In genomic region chr7:102294589-102294988, GRCh38 we compare ENCODE assay signal across 23 cellular contexts. TPM values are rescaled to one million over a fixed set of nuclear protein-coding genes. Genes with fewer than 3 reads are reported as not detected.
DNase-seq lines count a peak whose midpoint lies in the region; ATAC-seq, FAIRE-seq and TF ChIP-seq lines count a peak whose summit lies in the region.
"Had no signal": no experiment of that assay in that cellular context is flagged by ENCODE, and none has a peak within 500 bp of the region (broad histone marks: within the 10 kb centered on the region; RNA-seq: fewer than 3 reads in every experiment).

No MANE protein-coding gene starts in this region.

- 30% methylated on average over 2 of the region's 3 CpGs for WGBS in HepG2 (ENCODE audit: low lambda C conversion rate)
- WGBS in right lobe of liver (ENCODE audit: insufficient coverage, low coverage, low lambda C conversion rate, missing lambda C conversion rate), result no CpG with 5 or more reads among the region's 3 CpGs
- no CpG with 5 or more reads among the region's 3 CpGs for WGBS in neuronal stem cell (ENCODE audit: extremely low coverage in 2 of 2, insufficient read length in 2 of 2, insufficient replicate concordance in 1 of 2), 2 donors
- 85 to 100% methylated on average over 3 of the region's 3 CpGs for WGBS in thyroid gland, 2 donors

- H3K23ac ChIP-seq in neuronal stem cell (ENCODE audit: low read depth, low read length, poor library complexity), result peak overlapping the region; percentile 46

- H4K91ac ChIP-seq in neuronal stem cell (ENCODE audit: low read depth, low read length, poor library complexity), result no peak overlapping the region

- no peak for DNase-seq in HepG2 (ENCODE audit: low spot score)
- DNase-seq in right lobe of liver, result no peak
- no peak for DNase-seq in neuronal stem cell (ENCODE audit: low spot score)
- no peak for DNase-seq in thyroid gland
- no peak for DNase-seq in NAMALWA (ENCODE audit: low spot score)
- DNase-seq: BE2C; Calu3; CD8-positive, alpha-beta T cell; DMS53; NCI-H1092; NCI-H146; NCI-H2029 treated with DMSO at 0.1 percent for 48 hours; NCI-H2171 treated with DMSO at 0.1 percent for 48 hours; NCI-H446 treated with DMSO at 0.1 percent for 48 hours; NK-92 treated with Interleukin-12 subunit alpha and Interleukin-12 subunit beta, amount 100 ng/mL, for 24 hours; OCI-M1; RPMI8226; SIG-M5 had no signal

- ATAC-seq in HepG2 (peak; percentile 23), right lobe of liver (no peak), HG02571 (IDR thresholded peaks at IDR 0.05; ENCODE audit: unreplicated experiment) (no peak)
- ATAC-seq in activated CD4-positive, CD25-positive, alpha-beta regulatory T cell treated with anti-CD3 and anti-CD28 coated beads, Interleukin-2, amount 50 U/mL, for 24 hours, result no peak
- ATAC-seq: CD8-positive, alpha-beta T cell; SK-N-SH treated with all-trans-retinoic acid at 6 μM for 48 hours had no signal

- TF ChIP-seq CTCF in HepG2 (CRISPR knock-in tag; IDR thresholded peaks at IDR 0.05) (no peak), right lobe of liver (IDR thresholded peaks at IDR 0.05) (no peak), SU-DHL-6 (IDR thresholded peaks at IDR 0.05; ENCODE audit: insufficient read depth, low read length, poor library complexity, severe bottlenecking) (no peak), thyroid gland (IDR thresholded peaks at IDR 0.05) (no peak)

- H3F3A ChIP-seq in SU-DHL-6 (ENCODE audit: insufficient read depth), result peaks cover 78% of the 10 kb centered on the region

- no peak overlapping the region for H2BK12ac ChIP-seq in neuronal stem cell (ENCODE audit: low read length)

- no peaks in the 10 kb centered on the region for H3K79me2 ChIP-seq in HepG2 (ENCODE audit: insufficient read depth, low read length)
- H3K79me2 ChIP-seq in SU-DHL-6 (ENCODE audit: insufficient read depth, low read length), result peaks cover 90% of the 10 kb centered on the region

- peaks cover 6% of the 10 kb centered on the region for H3K79me1 ChIP-seq in neuronal stem cell (ENCODE audit: low read depth, low read length)

- no peak for TF ChIP-seq EP300 in HepG2 (IDR thresholded peaks at IDR 0.05; ENCODE audit: low read depth in 2 of 2, low read length in 2 of 2)
- TF ChIP-seq EP300 in HepG2 (CRISPR knock-in tag; IDR thresholded peaks at IDR 0.05; ENCODE audit: borderline replicate concordance), result no peak

- TF ChIP-seq RAD21 in HepG2 (CRISPR knock-in tag; IDR thresholded peaks at IDR 0.05), result no peak

- H3K4me1 ChIP-seq in HepG2 (ENCODE audit: insufficient read depth, low read length) (peaks cover 12% of the 10 kb centered on the region), right lobe of liver (no peaks in the 10 kb centered on the region), neuronal stem cell (ENCODE audit: control insufficient read depth in 2 of 2, insufficient read depth in 1 of 2, low read depth in 1 of 2, low read length in 2 of 2) (peaks cover 6 to 14% of the 10 kb centered on the region in 2 donors), thyroid gland (no peaks in the 10 kb centered on the region)
- H3K4me1 ChIP-seq: BE2C had no signal

- H3K14ac ChIP-seq in neuronal stem cell (ENCODE audit: low read length), result no peak overlapping the region

- no peak overlapping the region for H2BK15ac ChIP-seq in neuronal stem cell (ENCODE audit: low read length)

- H2BK5ac ChIP-seq in neuronal stem cell (ENCODE audit: low read length), result peak overlapping the region; percentile 28

- no peak overlapping the region for H2BK120ac ChIP-seq in neuronal stem cell (ENCODE audit: low read depth, low read length)

- POLR2A ChIA-PET in HepG2 (lab: Yijun Ruan, JAX), result no interaction called here

- no peak for FAIRE-seq in HepG2 (lab: Jason Lieb, UNC)

- H4K20me1 ChIP-seq in HepG2 (ENCODE audit: insufficient read depth, low read length) (peaks cover 5% of the 10 kb centered on the region; the same call in 1 of the 2 replicates), SU-DHL-6 (ENCODE audit: low read depth, low read length) (peaks cover 9% of the 10 kb centered on the region; the same call in 1 of the 2 replicates)

- no peak overlapping the region for H4K8ac ChIP-seq in neuronal stem cell (ENCODE audit: low read depth, low read length)

- CTCF ChIA-PET in HepG2 (lab: Yijun Ruan, JAX; ENCODE audit: low intra/inter-chr PET ratio, low total read pairs), result no interaction called here

- no peak overlapping the region for H2AK5ac ChIP-seq in neuronal stem cell (ENCODE audit: low read depth, low read length)

- no peak overlapping the region for H3K4ac ChIP-seq in neuronal stem cell (ENCODE audit: low read length)

- H2AFZ ChIP-seq in HepG2 (ENCODE audit: low read length) (no peak overlapping the region), SU-DHL-6 (ENCODE audit: low read depth, low read length, severe bottlenecking) (no peak overlapping the region), neuronal stem cell (ENCODE audit: low read length) (no peak overlapping the region)

- in situ Hi-C loops in HepG2 (cut with HindIII; ENCODE audit: extremely low pct_ligation_motif_present, low pct_unique_long_range_greater_than_20kb), result no loop called here

- no peak overlapping the region for H3K4me3 ChIP-seq in HepG2 (replicated peaks in 1 of 3; ENCODE audit: insufficient read depth in 1 of 3, low read depth in 2 of 3, low read length in 3 of 3)
- H3K4me3 ChIP-seq in right lobe of liver, result no peak overlapping the region
- H3K4me3 ChIP-seq in SU-DHL-6 (ENCODE audit: insufficient read depth, low read length, poor library complexity, severe bottlenecking), result no peak overlapping the region
- no peak overlapping the region for H3K4me3 ChIP-seq in neuronal stem cell (ENCODE audit: low read length in 2 of 2)
- H3K4me3 ChIP-seq in thyroid gland (replicated peaks in 1 of 3), result no peak overlapping the region

- no peaks in the 10 kb centered on the region for H3K9me2 ChIP-seq in SU-DHL-6 (replicated peaks; ENCODE audit: insufficient read depth, low read length)

- no peak overlapping the region for H3K4me2 ChIP-seq in HepG2 (ENCODE audit: low read depth, low read length)
- H3K4me2 ChIP-seq in SU-DHL-6 (ENCODE audit: low read depth, low read length, poor library complexity, severe bottlenecking), result peak overlapping the region; percentile 88
- no peak overlapping the region for H3K4me2 ChIP-seq in neuronal stem cell (ENCODE audit: insufficient read depth, low read length, poor library complexity, severe bottlenecking)

- H3K27me3 ChIP-seq in HepG2 (ENCODE audit: control insufficient read depth in 1 of 2, insufficient read depth in 2 of 2, low read length in 2 of 2) (peaks cover 0 to 9% of the 10 kb centered on the region in 2 experiments; a peak in 1 of 5 replicates), right lobe of liver (no peaks in the 10 kb centered on the region), SU-DHL-6 (ENCODE audit: low read length) (no peaks in the 10 kb centered on the region), neuronal stem cell (ENCODE audit: control insufficient read depth in 3 of 3, insufficient read depth in 3 of 3, low read depth in 1 of 3, low read length in 3 of 3) (no peaks in the 10 kb centered on the region), thyroid gland (no peaks in the 10 kb centered on the region)
- H3K27me3 ChIP-seq: BE2C had no signal

- TF ChIP-seq POLR2A in HepG2 (IDR thresholded peaks at IDR 0.05; ENCODE audit: insufficient read depth in 1 of 2, low read depth in 2 of 2, low read length in 2 of 2) (no peak), right lobe of liver (IDR thresholded peaks at IDR 0.05) (no peak), thyroid gland (IDR thresholded peaks at IDR 0.05) (no peak)

- intact Hi-C loops in HepG2 (cut with micrococcal nuclease; ENCODE audit: unreplicated experiment) (no loop called here), right lobe of liver (cut with DNase I) (no loop called here), thyroid gland (cut with DNase I) (no loop called here)

- H3K9ac ChIP-seq in HepG2 (ENCODE audit: insufficient read depth, low read depth, low read length) (no peak overlapping the region), SU-DHL-6 (ENCODE audit: low read length) (peak overlapping the region; percentile 80), neuronal stem cell (ENCODE audit: low read depth, low read length, poor library complexity) (no peak overlapping the region)

- no peaks in the 10 kb centered on the region for H3K9me3 ChIP-seq in HepG2 (ENCODE audit: low read length)
- no peaks in the 10 kb centered on the region for H3K9me3 ChIP-seq in right lobe of liver
- no peaks in the 10 kb centered on the region for H3K9me3 ChIP-seq in SU-DHL-6 (ENCODE audit: insufficient read depth, low read length)
- no peaks in the 10 kb centered on the region for H3K9me3 ChIP-seq in neuronal stem cell (replicated peaks in 1 of 2; ENCODE audit: control insufficient read depth in 2 of 2, insufficient read depth in 1 of 2, low read depth in 1 of 2, low read length in 2 of 2)
- no peaks in the 10 kb centered on the region for H3K9me3 ChIP-seq in thyroid gland
- H3K9me3 ChIP-seq: BE2C had no signal

- BruUV-seq in HepG2 (replicated peaks; lab: Mats Ljungman, UMichigan), result no TSS peak

- no peak overlapping the region for H3K27ac ChIP-seq in HepG2 (ENCODE audit: extremely low read length, insufficient read depth, low read length)
- H3K27ac ChIP-seq in right lobe of liver, result no peak overlapping the region
- peak overlapping the region; percentile 93 for H3K27ac ChIP-seq in SU-DHL-6 (ENCODE audit: low read depth, low read length)
- H3K27ac ChIP-seq in neuronal stem cell (replicated peaks; ENCODE audit: low read length), result no peak overlapping the region
- no peak overlapping the region for H3K27ac ChIP-seq in thyroid gland
- H3K27ac ChIP-seq: 22Rv1 had no signal

- H3K36me3 ChIP-seq in HepG2 (replicated peaks in 1 of 2; ENCODE audit: control insufficient read depth in 1 of 2, insufficient read depth in 2 of 2, low read length in 2 of 2) (no peaks in the 10 kb centered on the region), right lobe of liver (no peaks in the 10 kb centered on the region), SU-DHL-6 (ENCODE audit: low read length) (no peaks in the 10 kb centered on the region), neuronal stem cell (replicated peaks in 1 of 2; ENCODE audit: control insufficient read depth in 2 of 2, insufficient read depth in 2 of 2, low read length in 2 of 2) (no peaks in the 10 kb centered on the region), thyroid gland (no peaks in the 10 kb centered on the region)
- H3K36me3 ChIP-seq: BE2C had no signal

- H3K18ac ChIP-seq in neuronal stem cell (ENCODE audit: low read length), result no peak overlapping the region

RNA-seq across cellular contexts. Expression of gene SH2B2, which starts 7.9 kb away (rescaled TPM):
- total RNA-seq in HepG2 (2016; rRNA removed; fragmentation: Illumina TruSeq; extraction: Trizol) (0.14 and 0.46 TPM in 2 replicates), right lobe of liver (1 to 10 TPM; 1.7 to 3.1 (median 2.6) TPM), thyroid gland (10 to 100 TPM in 3 of 4 donors, 1 to 10 TPM in 1; 7.7 to 19.3 (median 14.6) TPM)
- 0.26 and 0.51 TPM in 2 replicates for total RNA-seq in HepG2 (2016; cell fraction: cytosol; rRNA removed; fragmentation: Illumina TruSeq; extraction: Trizol; ENCODE audit: low read depth)
- total RNA-seq in HepG2 (2016; cell fraction: insoluble cytoplasmic fraction; rRNA removed; fragmentation: Illumina TruSeq; extraction: Trizol), result 0.45 and 0.63 TPM in 2 replicates
- total RNA-seq in HepG2 (2016; cell fraction: membrane; rRNA removed; fragmentation: Illumina TruSeq; extraction: Trizol), result 0.46 and 0.55 TPM in 2 replicates
- not detected in 2 replicates for total RNA-seq in HepG2 (2016; cell fraction: nucleus; rRNA removed; fragmentation: Illumina TruSeq; extraction: Trizol)
- 1.3 and 1.7 TPM in 2 replicates for polyA plus RNA-seq in HepG2 (2011; rRNA removed)
- polyA plus RNA-seq in HepG2 (2011; cell fraction: cytosol; rRNA removed), result 1.7 and 2.3 TPM in 2 replicates
- 4.6 and 5.0 TPM in 2 replicates for polyA plus RNA-seq in HepG2 (2011; cell fraction: nucleus; rRNA removed)
- polyA plus RNA-seq in HepG2 (2012), result 1.0 and 1.2 TPM in 2 replicates
- polyA plus RNA-seq in HepG2 (2016; cell fraction: cytosol; fragmentation: Illumina TruSeq; extraction: Trizol; ENCODE audit: low read depth), result 0.41 and 0.54 TPM in 2 replicates
- 0.63 and 0.64 TPM in 2 replicates for polyA plus RNA-seq in HepG2 (2016; cell fraction: insoluble cytoplasmic fraction; fragmentation: Illumina TruSeq; extraction: Trizol; ENCODE audit: low read depth)
- polyA plus RNA-seq in HepG2 (2016; cell fraction: membrane; fragmentation: Illumina TruSeq; extraction: Trizol; ENCODE audit: low read depth), result 0.58 and 0.90 TPM in 2 replicates
- 0.46 and 1.1 TPM in 2 replicates for polyA plus RNA-seq in HepG2 (2016; cell fraction: nucleus; fragmentation: Illumina TruSeq; extraction: Trizol; ENCODE audit: insufficient read depth, low read depth)
- polyA minus RNA-seq in HepG2 (2011; rRNA and poly(A)+ RNA removed; ENCODE audit: low replicate concordance), result 1.5 and 3.3 TPM in 2 replicates
- polyA minus RNA-seq in HepG2 (2011; cell fraction: cytosol; rRNA and poly(A)+ RNA removed), result 1.3 and 2.5 TPM in 2 replicates
- polyA minus RNA-seq in HepG2 (2011; cell fraction: nucleus; rRNA and poly(A)+ RNA removed), result 0.90 and 1.6 TPM in 2 replicates
- 9.5 TPM for polyA plus RNA-seq in neuronal stem cell (2013, experiment 1 of 2)
- 9.6 TPM for polyA plus RNA-seq in neuronal stem cell (2013, experiment 2 of 2)
